Comparison of ENCODE assay signal across 13 cellular contexts in genomic region chr1:220785166-220786056, GRCh38. TPM values are rescaled to one million over a fixed set of nuclear protein-coding genes. Genes with fewer than 3 reads are reported as not detected.
A peak's percentile ranks its signal among the peaks of the same experiment; 100 is the strongest.
DNase-seq lines count a peak whose midpoint lies in the region; ATAC-seq, FAIRE-seq and TF ChIP-seq lines count a peak whose summit lies in the region.
"Had no signal": no experiment of that assay in that cellular context is flagged by ENCODE, and none has a peak within 500 bp of the region (broad histone marks: within the 10 kb centered on the region; RNA-seq: fewer than 3 reads in every experiment).

No MANE protein-coding gene starts in this region.

- FAIRE-seq in GM12891 (lab: Jason Lieb, UNC), result no peak
- FAIRE-seq: endometrium, H54 had no signal

- H3K4me3 ChIP-seq in cardiac muscle cell, result no peak overlapping the region
- no peak overlapping the region for H3K4me3 ChIP-seq in neuronal stem cell (ENCODE audit: low read length in 2 of 2)
- H3K4me3 ChIP-seq in upper lobe of right lung, result no peak overlapping the region

- no peak overlapping the region for H2BK12ac ChIP-seq in neuronal stem cell (ENCODE audit: low read length)

- H3K4me1 Mint-ChIP-seq in endothelial cell (ENCODE audit: unreplicated experiment), result no peaks in the 10 kb centered on the region
- no peaks in the 10 kb centered on the region; the same call in 1 of the 2 replicates for H3K4me1 Mint-ChIP-seq in HFFc6 (ENCODE audit: low read depth)

- no peak overlapping the region for H2BK120ac ChIP-seq in neuronal stem cell (ENCODE audit: low read depth, low read length)

- H3K27me3 ChIP-seq in cardiac muscle cell (no peaks in the 10 kb centered on the region), neuronal stem cell (ENCODE audit: control insufficient read depth in 3 of 3, insufficient read depth in 3 of 3, low read depth in 1 of 3, low read length in 3 of 3) (no peaks in the 10 kb centered on the region), upper lobe of right lung (no peaks in the 10 kb centered on the region)

- H3K4ac ChIP-seq in neuronal stem cell (ENCODE audit: low read length), result no peak overlapping the region

- H3K9me3 ChIP-seq in cardiac muscle cell (ENCODE audit: low read depth), result no peaks in the 10 kb centered on the region
- no peaks in the 10 kb centered on the region for H3K9me3 ChIP-seq in neuronal stem cell (replicated peaks in 1 of 2; ENCODE audit: control insufficient read depth in 2 of 2, insufficient read depth in 1 of 2, low read depth in 1 of 2, low read length in 2 of 2)
- no peaks in the 10 kb centered on the region for H3K9me3 ChIP-seq in upper lobe of right lung

- H3K23ac ChIP-seq in neuronal stem cell (ENCODE audit: low read depth, low read length, poor library complexity), result no peak overlapping the region

- H2AK5ac ChIP-seq in neuronal stem cell (ENCODE audit: low read depth, low read length), result no peak overlapping the region

- peaks cover 3% of the 10 kb centered on the region for H3K27me3 Mint-ChIP-seq in endothelial cell (ENCODE audit: unreplicated experiment)
- peaks cover 4% of the 10 kb centered on the region for H3K27me3 Mint-ChIP-seq in HFFc6 (ENCODE audit: insufficient read depth)

- H3K79me1 ChIP-seq in neuronal stem cell (ENCODE audit: low read depth, low read length), result no peaks in the 10 kb centered on the region

- no peak overlapping the region for H2BK15ac ChIP-seq in neuronal stem cell (ENCODE audit: low read length)

- no peak overlapping the region for H3K4me2 ChIP-seq in neuronal stem cell (ENCODE audit: insufficient read depth, low read length, poor library complexity, severe bottlenecking)

- TF ChIP-seq CTCF in cardiac muscle cell (IDR thresholded peaks at IDR 0.05; ENCODE audit: low read depth, low read length) (no peak), endothelial cell (IDR thresholded peaks at IDR 0.05; ENCODE audit: unreplicated experiment) (no peak), upper lobe of right lung (IDR thresholded peaks at IDR 0.05) (no peak), HFFc6 (IDR thresholded peaks at IDR 0.05) (no peak)

- WGBS in neuronal stem cell (ENCODE audit: extremely low coverage in 2 of 2, insufficient read length in 2 of 2, insufficient replicate concordance in 1 of 2), 2 donors, result no CpG with 5 or more reads among the region's 11 CpGs

- H2AFZ ChIP-seq in neuronal stem cell (ENCODE audit: low read length), result peak overlapping the region; percentile 93

- peaks cover 13% of the 10 kb centered on the region for H3K4me1 ChIP-seq in cardiac muscle cell (ENCODE audit: low read depth)
- H3K4me1 ChIP-seq in neuronal stem cell (ENCODE audit: control insufficient read depth in 2 of 2, insufficient read depth in 1 of 2, low read depth in 1 of 2, low read length in 2 of 2), result peaks cover 2 to 5% of the 10 kb centered on the region in 2 donors
- H3K4me1 ChIP-seq in upper lobe of right lung, result peaks cover 20% of the 10 kb centered on the region

- H3K27ac ChIP-seq in cardiac muscle cell (peak overlapping the region; percentile 66), neuronal stem cell (replicated peaks; ENCODE audit: low read length) (no peak overlapping the region), upper lobe of right lung (peak overlapping the region; percentile 60)

- H3K14ac ChIP-seq in neuronal stem cell (ENCODE audit: low read length), result no peak overlapping the region

- H3K36me3 ChIP-seq in cardiac muscle cell, result peaks cover 26% of the 10 kb centered on the region
- no peaks in the 10 kb centered on the region for H3K36me3 ChIP-seq in neuronal stem cell (replicated peaks in 1 of 2; ENCODE audit: control insufficient read depth in 2 of 2, insufficient read depth in 2 of 2, low read length in 2 of 2)
- H3K36me3 ChIP-seq in upper lobe of right lung, result peaks cover 34% of the 10 kb centered on the region

- no peak overlapping the region for H4K8ac ChIP-seq in neuronal stem cell (ENCODE audit: low read depth, low read length)

- intact Hi-C loops in left ventricle myocardium superior (cut with micrococcal nuclease), result no loop called here
- intact Hi-C loops in upper lobe of right lung (cut with DNase I), result no loop called here

- ATAC-seq in left ventricle myocardium superior, result no peak
- ATAC-seq in upper lobe of right lung, result no peak

- no peak overlapping the region for H3K9ac ChIP-seq in neuronal stem cell (ENCODE audit: low read depth, low read length, poor library complexity)

- H4K91ac ChIP-seq in neuronal stem cell (ENCODE audit: low read depth, low read length, poor library complexity), result no peak overlapping the region

- no peak overlapping the region for H3K18ac ChIP-seq in neuronal stem cell (ENCODE audit: low read length)

- H3K36me3 Mint-ChIP-seq in endothelial cell (ENCODE audit: low read depth, unreplicated experiment) (no peaks in the 10 kb centered on the region), HFFc6 (ENCODE audit: low read depth) (no peaks in the 10 kb centered on the region)

- no peak for DNase-seq in cardiac muscle cell (ENCODE audit: low read depth in 1 of 2, low spot score in 1 of 2)
- no peak for DNase-seq in left ventricle myocardium superior
- no peak for DNase-seq in endothelial cell (ENCODE audit: low spot score)
- no peak for DNase-seq in neuronal stem cell (ENCODE audit: low spot score)
- DNase-seq in upper lobe of right lung, result no peak
- no peak for DNase-seq in middle frontal gyrus (ENCODE audit: extremely low spot score, low spot score)
- no peak for DNase-seq in HFFc6
- DNase-seq in GM12891 (ENCODE audit: insufficient read length, low spot score), result no peak
- DNase-seq: activated T-cell treated with anti-CD3 and anti-CD28 coated beads, Interleukin-2, amount 50 U/mL, for 4 hours; mesenchymal stem cell; NCI-H524 treated with DMSO at 0.1 percent for 48 hours had no signal

- H3K4me3 Mint-ChIP-seq in endothelial cell (ENCODE audit: unreplicated experiment) (peak overlapping the region; percentile 65), HFFc6 (no peak overlapping the region)
- H3K4me3 Mint-ChIP-seq: activated T-cell treated with anti-CD3 and anti-CD28 coated beads, Interleukin-2, amount 50 U/mL, for 4 hours had no signal

- H3K27ac Mint-ChIP-seq in endothelial cell (ENCODE audit: unreplicated experiment) (no peak overlapping the region), HFFc6 (no peak overlapping the region)

- H2BK5ac ChIP-seq in neuronal stem cell (ENCODE audit: low read length), result no peak overlapping the region

- H3K9me3 Mint-ChIP-seq in endothelial cell (ENCODE audit: unreplicated experiment) (no peaks in the 10 kb centered on the region), HFFc6 (no peaks in the 10 kb centered on the region)
- H3K9me3 Mint-ChIP-seq: activated T-cell treated with anti-CD3 and anti-CD28 coated beads, Interleukin-2, amount 50 U/mL, for 4 hours had no signal

- no peak for TF ChIP-seq POLR2A in GM12891 (IDR thresholded peaks at IDR 0.05; ENCODE audit: low read depth, low read length)

TF ChIP-seq in GM12891, 5 proteins besides CTCF, POLR2A, EP300 and RAD21:
- no peak for TF ChIP-seq TAF1 (IDR thresholded peaks at IDR 0.05; ENCODE audit: low read depth, low read length)
- no peak for TF ChIP-seq POLR2AphosphoS5 (IDR thresholded peaks at IDR 0.05; ENCODE audit: low read depth, low read length)
- no peak for TF ChIP-seq SPI1 (IDR thresholded peaks at IDR 0.05; ENCODE audit: low read depth, low read length)

RNA-seq across cellular contexts. Expression of gene MTARC1, which starts 1.3 kb away (rescaled TPM):
- total RNA-seq in cardiac muscle cell (4.5 and 5.5 TPM in 2 replicates), left ventricle myocardium superior (3.5 TPM), endothelial cell (ENCODE audit: unreplicated experiment) (2.6 TPM), upper lobe of right lung (25.2 TPM)
- polyA plus RNA-seq in cardiac muscle cell, result 15.8 and 16.3 TPM in 2 replicates
- 9.6 TPM for polyA plus RNA-seq in neuronal stem cell (2013, experiment 1 of 2)
- polyA plus RNA-seq in neuronal stem cell (2013, experiment 2 of 2), result 9.9 TPM
- 1 to 10 TPM; 1.1 to 1.9 (median 1.7) TPM for total RNA-seq in HFFc6 (2021; fragmentation: NEBNext Ultra II Directional; extraction: Animal tissue kit (Norgen Biotek cat#: 25700))
- not detected for polyA plus RNA-seq in GM12891 (2012; ENCODE audit: low read depth, missing spikeins)

RNA-seq across cellular contexts. Expression of gene MTARC2, which starts 37.3 kb away (rescaled TPM):
- 36.4 and 38.1 TPM in 2 replicates for total RNA-seq in cardiac muscle cell
- polyA plus RNA-seq in cardiac muscle cell, result 54.5 and 58.2 TPM in 2 replicates
- total RNA-seq in left ventricle myocardium superior, result 24.9 TPM
- 3.6 TPM for total RNA-seq in endothelial cell (ENCODE audit: unreplicated experiment)
- not detected for polyA plus RNA-seq in neuronal stem cell (2013, experiment 1 of 2)
- not detected for polyA plus RNA-seq in neuronal stem cell (2013, experiment 2 of 2)
- 58.6 TPM for total RNA-seq in upper lobe of right lung
- total RNA-seq in HFFc6 (2021; fragmentation: NEBNext Ultra II Directional; extraction: Animal tissue kit (Norgen Biotek cat#: 25700)), result 1 to 10 TPM; 3.2 to 5.2 (median 3.8) TPM
- not detected for polyA plus RNA-seq in GM12891 (2012; ENCODE audit: low read depth, missing spikeins)
